Comparison of ENCODE assay signal across 12 cellular contexts in genomic region chr21:45409466-45410150, GRCh38. TPM values are rescaled to one million over a fixed set of nuclear protein-coding genes. Genes with fewer than 3 reads are reported as not detected.
DNase-seq lines count a peak whose midpoint lies in the region; ATAC-seq, FAIRE-seq and TF ChIP-seq lines count a peak whose summit lies in the region.
"Had no signal": no experiment of that assay in that cellular context is flagged by ENCODE, and none has a peak within 500 bp of the region (broad histone marks: within the 10 kb centered on the region; RNA-seq: fewer than 3 reads in every experiment).

No MANE protein-coding gene starts in this region.

- H4K20me1 ChIP-seq in GM23338 (replicated peaks; ENCODE audit: insufficient read depth) (peaks cover 62% of the 10 kb centered on the region), K562 (replicated peaks; ENCODE audit: control insufficient read depth, insufficient read depth, low read length) (0 out of 2 replicates have a peak, but pooled peaks cover 5% of the 10 kb centered on the region), PC-9 (ENCODE audit: insufficient read depth) (peaks cover 5% of the 10 kb centered on the region; the same call in 1 of the 2 replicates)

- TF ChIP-seq RAD21 in K562 (CRISPR knock-in tag; conservative IDR thresholded peaks at IDR 0.05 in 1 of 2, IDR thresholded peaks at IDR 0.05 in 1 of 2), result no peak

- H3K9me3 ChIP-seq in K562 (replicated peaks; ENCODE audit: control insufficient read depth, insufficient read depth, low read depth, low read length) (no peaks in the 10 kb centered on the region), right atrium auricular region (no peaks in the 10 kb centered on the region), psoas muscle (no peaks in the 10 kb centered on the region), PC-9 (ENCODE audit: insufficient read depth, low read depth) (no peaks in the 10 kb centered on the region), Peyer's patch (no peaks in the 10 kb centered on the region)

- no peak overlapping the region; the same call in 1 of the 2 replicates for H3K4me3 ChIP-seq in GM23338
- H3K4me3 ChIP-seq in K562, result no peak overlapping the region
- H3K4me3 ChIP-seq in right atrium auricular region, result no peak overlapping the region
- H3K4me3 ChIP-seq in psoas muscle, result peak overlapping the region; percentile 19
- H3K4me3 ChIP-seq in PC-9, result no peak overlapping the region
- H3K4me3 ChIP-seq in Peyer's patch, result no peak overlapping the region

- H3K27me3 Mint-ChIP-seq in GM23338 (ENCODE audit: insufficient read depth, low read depth, poor library complexity), result peaks cover 21% of the 10 kb centered on the region

- H3K4me1 Mint-ChIP-seq in GM23338, result peaks cover 76% of the 10 kb centered on the region

- in situ Hi-C loops in K562 (cut with MboI), result no loop called here

- peak overlapping the region in 1 of 2 experiments; percentile 57; a peak in 2 of 4 replicates for H3K9ac ChIP-seq in K562 (ENCODE audit: insufficient read depth in 1 of 2, low read depth in 2 of 2, low read length in 2 of 2)
- H3K9ac ChIP-seq: KMS-11 had no signal

- H3K36me3 ChIP-seq in GM23338 (ENCODE audit: insufficient read depth) (no peaks in the 10 kb centered on the region; the same call in 1 of the 2 replicates), K562 (ENCODE audit: control insufficient read depth, insufficient read depth, low read length) (no peaks in the 10 kb centered on the region), right atrium auricular region (no peaks in the 10 kb centered on the region), psoas muscle (ENCODE audit: insufficient read depth in 1 of 2, low read depth in 1 of 2) (no peaks in the 10 kb centered on the region), PC-9 (ENCODE audit: low read depth) (no peaks in the 10 kb centered on the region), Peyer's patch (no peaks in the 10 kb centered on the region)

- POLR2A ChIA-PET in K562 (lab: Yijun Ruan, JAX), result interaction anchor here (0.6 to 1.6 kb wide), 8 partner anchors 8 to 92 kb away, joined by 3 to 6 read pairs (median 4); no protein-coding TSS in a partner anchor
- POLR2A ChIA-PET in PC-9 (lab: Charles Lee; ENCODE audit: unreplicated experiment), result no interaction called here

- peaks cover 26% of the 10 kb centered on the region; the same call in 2 of the 3 replicates for H3K36me3 Mint-ChIP-seq in GM23338 (ENCODE audit: low read depth)

- H3K27ac ChIP-seq in GM23338 (ENCODE audit: low read depth), result no peak overlapping the region
- no peak overlapping the region for H3K27ac ChIP-seq in K562 (ENCODE audit: extremely low read depth, low read depth, low read length)
- peak overlapping the region; percentile 90 to 91 for H3K27ac ChIP-seq in right atrium auricular region
- no peak overlapping the region for H3K27ac ChIP-seq in psoas muscle
- no peak overlapping the region for H3K27ac ChIP-seq in PC-9
- peak overlapping the region in 2 of 4 donors; percentile 10 to 25 for H3K27ac ChIP-seq in Peyer's patch
- H3K27ac ChIP-seq: KMS-11 had no signal

- H3K4me1 ChIP-seq in GM23338 (ENCODE audit: insufficient read depth) (peaks cover 59% of the 10 kb centered on the region), K562 (replicated peaks in 1 of 2; ENCODE audit: control insufficient read depth in 2 of 2, insufficient read depth in 2 of 2, low read length in 2 of 2) (peaks cover 47 to 93% of the 10 kb centered on the region in 2 experiments), right atrium auricular region (peaks cover 0 to 89% of the 10 kb centered on the region in 2 donors), psoas muscle (peaks cover 18% of the 10 kb centered on the region), PC-9 (replicated peaks; ENCODE audit: insufficient read depth) (peaks cover 26% of the 10 kb centered on the region), Peyer's patch (peaks cover 0 to 25% (median 7%) of the 10 kb centered on the region in 4 donors)

- H3F3A ChIP-seq in GM23338 (replicated peaks; ENCODE audit: low read depth) (peaks cover 20% of the 10 kb centered on the region), PC-9 (ENCODE audit: insufficient read depth, low read depth) (no peaks in the 10 kb centered on the region; the same call in 1 of the 2 replicates)

- H3K79me2 ChIP-seq in GM23338 (replicated peaks; ENCODE audit: insufficient read depth) (peaks cover 86% of the 10 kb centered on the region), K562 (ENCODE audit: control insufficient read depth, insufficient read depth, low read length) (peaks cover 42% of the 10 kb centered on the region), PC-9 (ENCODE audit: low read depth) (no peaks in the 10 kb centered on the region)

- H3K4me2 ChIP-seq in GM23338, result 0 out of 2 replicates have a peak overlapping the region, but pooled peaks have one; percentile 97
- peak overlapping the region; percentile 63; the same call in 1 of the 2 replicates for H3K4me2 ChIP-seq in K562 (ENCODE audit: insufficient read depth, low read length)
- H3K4me2 ChIP-seq in PC-9, result no peak overlapping the region
- H3K4me2 ChIP-seq: KMS-11 had no signal

- intact Hi-C loops in K562 (cut with micrococcal nuclease), result no loop called here
- intact Hi-C loops in psoas muscle (cut with DNase I), result no loop called here
- intact Hi-C loops in PC-9 (cut with micrococcal nuclease; ENCODE audit: unreplicated experiment), result no loop called here

- CTCF ChIA-PET in K562 (lab: Yijun Ruan, JAX; ENCODE audit: low intra/inter-chr PET ratio) (no interaction called here), PC-9 (lab: Charles Lee) (no interaction called here)

- no peak for TF ChIP-seq POLR2A in K562 (conservative IDR thresholded peaks at IDR 0.05)
- no peak for TF ChIP-seq POLR2A in Peyer's patch (IDR thresholded peaks at IDR 0.05)

- ATAC-seq in GM23338, result no peak
- ATAC-seq in K562, result no peak
- ATAC-seq in psoas muscle, result peak in 3 of 4 donors; percentile 26 to 36 (median 26)
- ATAC-seq: activated T-cell treated with anti-CD3 and anti-CD28 coated beads, Interleukin-2, amount 50 U/mL, for 72 hours; stimulated activated naive CD8-positive, alpha-beta T cell treated with anti-CD3 and anti-CD28 coated beads, Interleukin-15, Interleukin-2, amounts not matched to agents 100 U/mL and 50 U/mL, for 24 hours had no signal

- H3K9me2 ChIP-seq in GM23338 (ENCODE audit: insufficient read depth), result no peaks in the 10 kb centered on the region
- H3K9me2 ChIP-seq in PC-9 (ENCODE audit: insufficient read depth), result no peaks in the 10 kb centered on the region

- no peak for DNase-seq in GM23338 (ENCODE audit: low spot score)
- DNase-seq in K562 (ENCODE audit: extremely low read depth in 1 of 4, low spot score in 3 of 4), result peak in 1 of 4 experiments; percentile 31
- no peak for DNase-seq in right atrium auricular region (ENCODE audit: low spot score)
- DNase-seq in psoas muscle, result peak; percentile 39 to 55
- no peak for DNase-seq in amniotic stem cell (lab: John Stamatoyannopoulos, UW)
- no peak for DNase-seq in PC-9
- DNase-seq in Peyer's patch, result no peak
- no peak for DNase-seq in NCI-H1092 (lab: John Stamatoyannopoulos, UW)
- DNase-seq: activated T-cell treated with anti-CD3 and anti-CD28 coated beads, Interleukin-2, amount 50 U/mL, for 72 hours; stimulated activated naive CD8-positive, alpha-beta T cell treated with anti-CD3 and anti-CD28 coated beads, Interleukin-15, Interleukin-2, amounts not matched to agents 100 U/mL and 50 U/mL, for 24 hours had no signal

- H3K27me3 ChIP-seq in GM23338 (ENCODE audit: insufficient read depth) (no peaks in the 10 kb centered on the region), K562 (ENCODE audit: control insufficient read depth in 2 of 2, insufficient read depth in 2 of 2, low read length in 2 of 2) (no peaks in the 10 kb centered on the region), right atrium auricular region (no peaks in the 10 kb centered on the region), psoas muscle (ENCODE audit: insufficient read depth in 3 of 3, low read length in 2 of 3) (peaks cover 0 to 54% (median 5%) of the 10 kb centered on the region in 3 donors), PC-9 (ENCODE audit: insufficient read depth, low read depth) (no peaks in the 10 kb centered on the region), Peyer's patch (peaks cover 0 to 4% of the 10 kb centered on the region in 2 donors)

- H2AFZ ChIP-seq in GM23338 (no peak overlapping the region), K562 (ENCODE audit: low read depth, low read length) (no peak overlapping the region), PC-9 (no peak overlapping the region)

- no peak for FAIRE-seq in K562 (lab: Jason Lieb, UNC)

- no peaks in the 10 kb centered on the region for H3K9me3 Mint-ChIP-seq in GM23338
- H3K9me3 Mint-ChIP-seq: activated T-cell treated with anti-CD3 and anti-CD28 coated beads, Interleukin-2, amount 50 U/mL, for 72 hours had no signal

- no peak for TF ChIP-seq EP300 in K562 (IDR thresholded peaks at IDR 0.05; ENCODE audit: low read length)

- no peak overlapping the region; the same call in 2 of the 3 replicates for H3K4me3 Mint-ChIP-seq in GM23338
- H3K4me3 Mint-ChIP-seq: activated T-cell treated with anti-CD3 and anti-CD28 coated beads, Interleukin-2, amount 50 U/mL, for 72 hours; B cell had no signal

- H3K9me1 ChIP-seq in K562 (ENCODE audit: control insufficient read depth, insufficient read depth, low read length), result peaks cover 5% of the 10 kb centered on the region

- H3K27ac Mint-ChIP-seq in GM23338, result peak overlapping the region; percentile 93
- H3K27ac Mint-ChIP-seq: activated T-cell treated with anti-CD3 and anti-CD28 coated beads, Interleukin-2, amount 50 U/mL, for 72 hours; B cell had no signal

- no TSS peak for BruUV-seq in K562 (replicated peaks; lab: Mats Ljungman, UMichigan)
- no TSS peak for BruUV-seq in PC-9 (replicated peaks; lab: Mats Ljungman, UMichigan)

- no peak for TF ChIP-seq CTCF in GM23338 (conservative IDR thresholded peaks at IDR 0.05; ENCODE audit: low read depth in 2 of 2)
- no peak for TF ChIP-seq CTCF in K562 (IDR thresholded peaks at IDR 0.05 in 2 of 3, conservative IDR thresholded peaks at IDR 0.05 in 1 of 3; ENCODE audit: insufficient read depth in 2 of 3, low read depth in 1 of 3, low read length in 3 of 3)
- TF ChIP-seq CTCF in right atrium auricular region (IDR thresholded peaks at IDR 0.05), result no peak
- TF ChIP-seq CTCF in psoas muscle (IDR thresholded peaks at IDR 0.05), result no peak
- TF ChIP-seq CTCF in PC-9 (conservative IDR thresholded peaks at IDR 0.05), result no peak
- no peak for TF ChIP-seq CTCF in Peyer's patch (IDR thresholded peaks at IDR 0.05)

- WGBS in K562 (ENCODE audit: insufficient coverage, low coverage, missing lambda C conversion rate), result 83% methylated on average over 29 of the region's 29 CpGs
- WGBS in psoas muscle, 3 donors, result 25 to 46% (median 36%) methylated on average over 22 to 29 of the region's 29 CpGs

RNA-seq across cellular contexts. Expression of gene COL18A1, which starts 4.6 kb away (rescaled TPM):
- total RNA-seq in GM23338 (2014; rRNA removed; shearing (Covaris generic)), result 287 and 430 TPM in 2 replicates
- polyA plus RNA-seq in GM23338 (2016; fragmentation: Nextera tagmentation; extraction: Ambion mirVana) (38.4 and 45.1 TPM in 2 replicates), K562 (2011; rRNA removed) (4.9 and 16.8 TPM in 2 replicates), K562 (2014; fragmentation: Illumina TruSeq; extraction: Trizol) (2.0 and 5.5 TPM in 2 replicates), K562 (2014; fragmentation: Nextera tagmentation; extraction: Ambion mirVana) (under 1 TPM; 0.14 to 0.25 TPM), K562 (2014; rRNA removed) (7.8 and 11.8 TPM in 2 replicates), psoas muscle (10 to 100 TPM in 2 of 3 donors, 1 to 10 TPM in 1; 4.8 to 25.3 (median 11.3) TPM)
- total RNA-seq in K562 (2011; cell fraction: chromatin; rRNA removed; ENCODE audit: low replicate concordance), result 18.2 and 47.1 TPM in 2 replicates
- 42.8 and 53.0 TPM in 2 replicates for total RNA-seq in K562 (2011; cell fraction: nucleolus; rRNA removed)
- 26.1 and 28.1 TPM in 2 replicates for total RNA-seq in K562 (2011; cell fraction: nucleoplasm; rRNA removed)
- total RNA-seq in K562 (2014; rRNA removed) (12.0 and 16.1 TPM in 2 replicates), K562 (2014; rRNA removed; fragmentation: Illumina TruSeq; extraction: Trizol) (0.54 and 1.1 TPM in 2 replicates), K562 (2015; rRNA removed; fragmentation: Illumina TruSeq; extraction: Trizol) (1.6 and 2.3 TPM in 2 replicates), K562 (2021) (16.1 and 16.4 TPM in 2 replicates), right atrium auricular region (100 to 1,000 TPM; 117 to 134 TPM), psoas muscle (10 to 100 TPM; 11.6 to 21.1 (median 15.1) TPM), PC-9 (2021) (82.4 and 106 TPM in 2 replicates), Peyer's patch (10 to 100 TPM; 18.6 to 85.0 (median 33.0) TPM)
- 23.2 and 39.2 TPM in 2 replicates for polyA plus RNA-seq in K562 (2011; cell fraction: cytosol; rRNA removed)
- 67.4 and 83.8 TPM in 2 replicates for polyA plus RNA-seq in K562 (2011; cell fraction: nucleus; rRNA removed)
- polyA plus RNA-seq in K562 (2012), result 6.2 and 11.5 TPM in 2 replicates
- 2.9 and 3.3 TPM in 2 replicates for polyA minus RNA-seq in K562 (2011; rRNA and poly(A)+ RNA removed)
- 11.5 and 49.2 TPM in 2 replicates for polyA minus RNA-seq in K562 (2011; cell fraction: cytosol; rRNA and poly(A)+ RNA removed)
- polyA minus RNA-seq in K562 (2011; cell fraction: nucleus; rRNA and poly(A)+ RNA removed), result 11.6 and 22.0 TPM in 2 replicates

Comparison
In these comparisons a context has a peak if more than half of its experiments do, and no peak if none do; other contexts are left out.
1. ATAC-seq: peak in psoas muscle (3 of 4); none in GM23338 (single experiment) and K562 (single experiment).
2. DNase-seq: peak in psoas muscle (2 of 2); none in GM23338 (single experiment), right atrium auricular region (single experiment), amniotic stem cell (single experiment), PC-9 (0 of 2), Peyer's patch (0 of 3) and NCI-H1092 (single experiment).
3. H3K27ac ChIP-seq: peak in right atrium auricular region (2 of 2); none in GM23338 (single experiment), K562 (single experiment), psoas muscle (single experiment) and PC-9 (single experiment).